Comparison of ENCODE assay signal across 24 cellular contexts in genomic region chr12:65672441-65672840, GRCh38.
"Had no signal": no experiment of that assay in that cellular context is flagged by ENCODE, and none has a peak within 500 bp of the region (broad histone marks: within the 10 kb centered on the region; RNA-seq: fewer than 3 reads in every experiment).

No MANE protein-coding gene starts in this region.

- H3K4me2 ChIP-seq: smooth muscle cell had no signal

- H3K27me3 ChIP-seq: esophagus muscularis mucosa, upper lobe of left lung had no signal

- H3K36me3 Mint-ChIP-seq: activated CD4-positive, alpha-beta memory T cell treated with anti-CD3 and anti-CD28 coated beads for 36 hours had no signal

- H3K4me1 ChIP-seq: gastrocnemius medialis, upper lobe of left lung had no signal

- H3K9me3 Mint-ChIP-seq: activated CD4-positive, alpha-beta memory T cell treated with anti-CD3 and anti-CD28 coated beads for 36 hours; activated naive CD8-positive, alpha-beta T cell treated with anti-CD3 and anti-CD28 coated beads, Interleukin-2, amount 50 U/mL, for 24 hours; nephron progenitor cell had no signal

- H3K27ac Mint-ChIP-seq: activated CD4-positive, alpha-beta memory T cell treated with anti-CD3 and anti-CD28 coated beads for 36 hours; activated naive CD8-positive, alpha-beta T cell treated with anti-CD3 and anti-CD28 coated beads, Interleukin-2, amount 50 U/mL, for 24 hours; activated T-cell treated with anti-CD3 and anti-CD28 coated beads, Interleukin-2, amount 50 U/mL, for 72 hours; nephron progenitor cell; T-helper 17 cell had no signal

- FAIRE-seq: islet of Langerhans had no signal

- H3K36me3 ChIP-seq: esophagus muscularis mucosa, gastrocnemius medialis, thoracic aorta, upper lobe of left lung had no signal

- H3K9me3 ChIP-seq: esophagus muscularis mucosa, gastrocnemius medialis, mucosa of descending colon, thoracic aorta, upper lobe of left lung had no signal

- H3K27ac ChIP-seq: esophagus muscularis mucosa, gastrocnemius medialis, thoracic aorta, upper lobe of left lung had no signal

- DNase-seq: activated CD4-positive, alpha-beta memory T cell treated with anti-CD3 and anti-CD28 coated beads for 36 hours; activated CD4-positive, alpha-beta T cell treated with anti-CD3 and anti-CD28 coated beads for 48 hours; activated CD4-positive, CD25-positive, alpha-beta regulatory T cell; activated effector memory CD4-positive, alpha-beta T cell treated with anti-CD3 and anti-CD28 coated beads, Interleukin-2, amount 50 U/mL, for 16 hours; activated naive CD4-positive, alpha-beta T cell treated with anti-CD3 and anti-CD28 coated beads, Interleukin-2, amount 50 U/mL, for 16 hours; activated naive CD8-positive, alpha-beta T cell treated with anti-CD3 and anti-CD28 coated beads, Interleukin-2, amount 50 U/mL, for 24 hours; activated T-cell treated with anti-CD3 and anti-CD28 coated beads, Interleukin-2, amount 50 U/mL, for 72 hours; dermis blood vessel endothelial cell; effector memory CD4-positive, alpha-beta T cell; gastrocnemius medialis; hypothalamus; left cardiac atrium; mesendoderm; mucosa of descending colon; nephron progenitor cell; stimulated activated CD4-positive, alpha-beta T cell treated with anti-CD3 and anti-CD28 coated beads, Interleukin-4, amount 100 ng/mL, for 1 hour; stimulated activated naive CD4-positive, alpha-beta T cell treated with Interleukin-2 at 50 U/mL for 16 hours; SW 1271; T-helper 17 cell; upper lobe of left lung had no signal

- H3K4me1 Mint-ChIP-seq: T-helper 17 cell had no signal

- H3K4me3 ChIP-seq: esophagus muscularis mucosa, gastrocnemius medialis, mucosa of descending colon, smooth muscle cell, thoracic aorta, upper lobe of left lung had no signal

- H3K4me3 Mint-ChIP-seq: activated CD4-positive, alpha-beta memory T cell treated with anti-CD3 and anti-CD28 coated beads for 36 hours; activated naive CD8-positive, alpha-beta T cell treated with anti-CD3 and anti-CD28 coated beads, Interleukin-2, amount 50 U/mL, for 24 hours; activated T-cell treated with anti-CD3 and anti-CD28 coated beads, Interleukin-2, amount 50 U/mL, for 72 hours; nephron progenitor cell; T-helper 17 cell had no signal
